ENCODE assay signal across 8 cellular contexts in genomic region chrX:53071604-53072417, GRCh38. TPM values are rescaled to one million over a fixed set of nuclear protein-coding genes. Genes with fewer than 3 reads are reported as not detected.
DNase-seq lines count a peak whose midpoint lies in the region; ATAC-seq and TF ChIP-seq lines count a peak whose summit lies in the region.

No MANE protein-coding gene starts in this region.

- TF ChIP-seq CTCF in GM23338 (conservative IDR thresholded peaks at IDR 0.05; ENCODE audit: low read depth in 2 of 2) (peak; percentile 58 to 72), LNCAP (IDR thresholded peaks at IDR 0.05) (peak; percentile 52), left ventricle myocardium inferior (IDR thresholded peaks at IDR 0.05; ENCODE audit: borderline replicate concordance) (peak; percentile 71)

- H3K9me3 Mint-ChIP-seq in GM23338 = no peaks in the 10 kb centered on the region
- H3K9me3 Mint-ChIP-seq in activated naive CD8-positive, alpha-beta T cell treated with anti-CD3 and anti-CD28 coated beads for 36 hours = no peaks in the 10 kb centered on the region

- 0 out of 2 replicates have a peak overlapping the region, but pooled peaks have one; percentile 27 for H3K27ac Mint-ChIP-seq in GM23338
- H3K27ac Mint-ChIP-seq in activated naive CD8-positive, alpha-beta T cell treated with anti-CD3 and anti-CD28 coated beads for 36 hours = peak overlapping the region; percentile 83

- no peak overlapping the region for H3K27ac ChIP-seq in GM23338 (ENCODE audit: low read depth)
- H3K27ac ChIP-seq in left ventricle myocardium inferior (replicated peaks) = peak overlapping the region; percentile 52

- no peaks in the 10 kb centered on the region for H3K79me2 ChIP-seq in GM23338 (replicated peaks; ENCODE audit: insufficient read depth)

- peak overlapping the region; percentile 28; the same call in 1 of the 2 replicates for H2AFZ ChIP-seq in GM23338

- no peaks in the 10 kb centered on the region; the same call in 1 of the 2 replicates for H3F3A ChIP-seq in GM23338 (replicated peaks; ENCODE audit: low read depth)

- H3K9me3 ChIP-seq in left ventricle myocardium inferior (replicated peaks) = no peaks in the 10 kb centered on the region

- H3K27me3 ChIP-seq in GM23338 (ENCODE audit: insufficient read depth) (no peaks in the 10 kb centered on the region), left ventricle myocardium inferior (ENCODE audit: low read depth) (no peaks in the 10 kb centered on the region)

- H3K4me3 ChIP-seq in GM08714 (ENCODE audit: low read length) = peak overlapping the region; percentile 59; the same call in 1 of the 2 replicates
- peak overlapping the region; percentile 53 for H3K4me3 ChIP-seq in GM23338
- H3K4me3 ChIP-seq in left ventricle myocardium inferior = peak overlapping the region; percentile 59

- H3K36me3 ChIP-seq in GM23338 (ENCODE audit: insufficient read depth) = no peaks in the 10 kb centered on the region
- H3K36me3 ChIP-seq in left ventricle myocardium inferior = no peaks in the 10 kb centered on the region

- no peaks in the 10 kb centered on the region for H3K9me2 ChIP-seq in GM23338 (ENCODE audit: insufficient read depth)

- intact Hi-C loops in left ventricle myocardium inferior (cut with micrococcal nuclease) = no loop called here
- intact Hi-C loops in posterior vena cava (cut with DNase I) = no loop called here

- DNase-seq in GM23338 (ENCODE audit: low spot score) = peak; percentile 77
- DNase-seq in SHP77 (lab: John Stamatoyannopoulos, UW) = peak; percentile 95
- peak; percentile 57 for DNase-seq in activated naive CD8-positive, alpha-beta T cell treated with anti-CD3 and anti-CD28 coated beads for 36 hours
- DNase-seq in left ventricle myocardium inferior = peak; percentile 51
- peak; percentile 85 for DNase-seq in posterior vena cava (ENCODE audit: low spot score)
- DNase-seq in amniotic stem cell (lab: John Stamatoyannopoulos, UW) = no peak

- H4K20me1 ChIP-seq in GM23338 (replicated peaks; ENCODE audit: insufficient read depth) = no peaks in the 10 kb centered on the region

- peak overlapping the region; percentile 77 for H3K4me2 ChIP-seq in GM23338

- peaks cover 15% of the 10 kb centered on the region for H3K4me1 Mint-ChIP-seq in GM23338
- peaks cover 12% of the 10 kb centered on the region for H3K4me1 Mint-ChIP-seq in activated naive CD8-positive, alpha-beta T cell treated with anti-CD3 and anti-CD28 coated beads for 36 hours

- H3K4me1 ChIP-seq in GM23338 (ENCODE audit: insufficient read depth) (peaks cover 8% of the 10 kb centered on the region; the same call in 1 of the 2 replicates), left ventricle myocardium inferior (no peaks in the 10 kb centered on the region)

- H3K36me3 Mint-ChIP-seq in GM23338 (ENCODE audit: low read depth) = no peaks in the 10 kb centered on the region
- H3K36me3 Mint-ChIP-seq in activated naive CD8-positive, alpha-beta T cell treated with anti-CD3 and anti-CD28 coated beads for 36 hours = no peaks in the 10 kb centered on the region

- peak; percentile 85 for ATAC-seq in GM23338

- peaks cover 7% of the 10 kb centered on the region for H3K27me3 Mint-ChIP-seq in GM23338 (ENCODE audit: insufficient read depth, low read depth, poor library complexity)
- no peaks in the 10 kb centered on the region for H3K27me3 Mint-ChIP-seq in activated naive CD8-positive, alpha-beta T cell treated with anti-CD3 and anti-CD28 coated beads for 36 hours

- H3K4me3 Mint-ChIP-seq in GM23338 = peak overlapping the region; percentile 78
- peak overlapping the region; percentile 84 for H3K4me3 Mint-ChIP-seq in activated naive CD8-positive, alpha-beta T cell treated with anti-CD3 and anti-CD28 coated beads for 36 hours

TF ChIP-seq in GM23338, 12 proteins besides CTCF, POLR2A, EP300 and RAD21:
- TF ChIP-seq ZNF462 (CRISPR knock-in tag; IDR thresholded peaks at IDR 0.05) = no peak
- TF ChIP-seq STAT1 (IDR thresholded peaks at IDR 0.05; ENCODE audit: unreplicated experiment) = no peak
- TF ChIP-seq ZNF114 (CRISPR knock-in tag; IDR thresholded peaks at IDR 0.05) = no peak
- no peak for TF ChIP-seq JUNB (IDR thresholded peaks at IDR 0.05; ENCODE audit: unreplicated experiment)
- TF ChIP-seq CREB1 (CRISPR knock-in tag; IDR thresholded peaks at IDR 0.05; ENCODE audit: low read depth) = no peak

RNA-seq across cellular contexts. Expression of gene TSPYL2, which starts 10.4 kb away (rescaled TPM):
- 9.9 and 13.4 TPM in 2 replicates for total RNA-seq in GM23338 (2014; rRNA removed; shearing (Covaris generic))
- polyA plus RNA-seq in GM23338 (2016; fragmentation: Nextera tagmentation; extraction: Ambion mirVana) = 11.6 and 13.4 TPM in 2 replicates
- 10 to 100 TPM; 46.7 to 52.7 TPM for total RNA-seq in activated naive CD8-positive, alpha-beta T cell treated with anti-CD3 and anti-CD28 coated beads for 36 hours
- total RNA-seq in left ventricle myocardium inferior (37.0 TPM), posterior vena cava (10 to 100 TPM; 59.3 to 67.9 TPM)

RNA-seq across cellular contexts. Expression of gene KANTR, which starts 22.1 kb away (rescaled TPM):
- 15.3 and 15.5 TPM in 2 replicates for total RNA-seq in GM23338 (2014; rRNA removed; shearing (Covaris generic))
- 5.4 and 6.4 TPM in 2 replicates for polyA plus RNA-seq in GM23338 (2016; fragmentation: Nextera tagmentation; extraction: Ambion mirVana)
- total RNA-seq in activated naive CD8-positive, alpha-beta T cell treated with anti-CD3 and anti-CD28 coated beads for 36 hours = 1 to 10 TPM; 6.3 to 6.4 TPM
- total RNA-seq in left ventricle myocardium inferior (5.0 TPM), posterior vena cava (10 to 100 TPM; 10.2 to 10.5 TPM)

RNA-seq across cellular contexts. Expression of gene GPR173, which starts 23.2 kb away (rescaled TPM):
- total RNA-seq in GM23338 (2014; rRNA removed; shearing (Covaris generic)) = 7.7 TPM in 2 replicates
- polyA plus RNA-seq in GM23338 (2016; fragmentation: Nextera tagmentation; extraction: Ambion mirVana) = 0.92 and 0.94 TPM in 2 replicates
- total RNA-seq in activated naive CD8-positive, alpha-beta T cell treated with anti-CD3 and anti-CD28 coated beads for 36 hours = under 1 TPM; 0.56 to 0.64 TPM
- 0.25 TPM for total RNA-seq in left ventricle myocardium inferior
- total RNA-seq in posterior vena cava = 1 to 10 TPM; 2.7 to 3.7 TPM
